In the genomic region with DNA sequence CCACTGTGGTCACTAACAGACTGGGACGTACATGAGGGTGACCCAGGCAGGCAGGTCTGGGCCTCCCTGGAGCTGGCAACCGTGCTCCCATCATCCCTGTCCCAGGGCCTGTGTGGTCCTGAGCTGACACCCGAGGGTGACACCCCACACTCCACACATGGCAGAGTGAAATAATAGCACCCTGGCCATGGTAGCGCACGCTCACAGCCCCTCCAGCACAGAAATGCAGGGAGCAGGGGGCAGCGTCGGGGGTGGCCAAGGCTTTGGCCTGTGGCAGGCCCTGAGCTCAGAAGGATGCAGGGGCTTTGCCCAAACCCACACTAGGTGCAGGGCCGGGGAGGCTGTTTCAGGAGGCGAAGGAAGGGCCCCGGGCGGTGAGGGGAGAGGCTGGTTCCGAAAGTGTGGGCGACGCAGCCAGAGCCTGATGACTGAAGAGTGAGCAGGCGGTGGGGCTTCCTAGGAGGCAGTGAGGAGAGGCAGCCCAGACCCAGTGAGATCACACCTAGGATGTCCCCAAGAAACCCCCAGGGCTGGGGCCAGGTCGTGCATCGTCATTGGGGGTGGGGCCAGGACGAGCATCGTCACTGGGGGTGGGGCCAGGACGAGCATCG, we compare ENCODE assay signal across 1 cellular context.
A peak's percentile ranks its signal among the peaks of the same experiment; 100 is the strongest.
TF ChIP-seq lines count a peak whose summit lies in the region.

No MANE protein-coding gene starts in this region.

TF ChIP-seq in IMR-90, 13 proteins besides CTCF, POLR2A, EP300 and RAD21 (continued from another document):
- TF ChIP-seq CEBPB (IDR thresholded peaks at IDR 0.05; ENCODE audit: low read depth, low read length) (no peak), MAZ (IDR thresholded peaks at IDR 0.05; ENCODE audit: borderline replicate concordance, low read depth, low read length) (0 out of 2 replicates have a peak, but pooled peaks have one; percentile 27), RCOR1 (IDR thresholded peaks at IDR 0.05; ENCODE audit: insufficient replicate concordance, low read length) (no peak)
TF ChIP-seq in IMR-90: peak in this region for 1.
